ENCODE assay signal across 2 cellular contexts in the genomic region with DNA sequence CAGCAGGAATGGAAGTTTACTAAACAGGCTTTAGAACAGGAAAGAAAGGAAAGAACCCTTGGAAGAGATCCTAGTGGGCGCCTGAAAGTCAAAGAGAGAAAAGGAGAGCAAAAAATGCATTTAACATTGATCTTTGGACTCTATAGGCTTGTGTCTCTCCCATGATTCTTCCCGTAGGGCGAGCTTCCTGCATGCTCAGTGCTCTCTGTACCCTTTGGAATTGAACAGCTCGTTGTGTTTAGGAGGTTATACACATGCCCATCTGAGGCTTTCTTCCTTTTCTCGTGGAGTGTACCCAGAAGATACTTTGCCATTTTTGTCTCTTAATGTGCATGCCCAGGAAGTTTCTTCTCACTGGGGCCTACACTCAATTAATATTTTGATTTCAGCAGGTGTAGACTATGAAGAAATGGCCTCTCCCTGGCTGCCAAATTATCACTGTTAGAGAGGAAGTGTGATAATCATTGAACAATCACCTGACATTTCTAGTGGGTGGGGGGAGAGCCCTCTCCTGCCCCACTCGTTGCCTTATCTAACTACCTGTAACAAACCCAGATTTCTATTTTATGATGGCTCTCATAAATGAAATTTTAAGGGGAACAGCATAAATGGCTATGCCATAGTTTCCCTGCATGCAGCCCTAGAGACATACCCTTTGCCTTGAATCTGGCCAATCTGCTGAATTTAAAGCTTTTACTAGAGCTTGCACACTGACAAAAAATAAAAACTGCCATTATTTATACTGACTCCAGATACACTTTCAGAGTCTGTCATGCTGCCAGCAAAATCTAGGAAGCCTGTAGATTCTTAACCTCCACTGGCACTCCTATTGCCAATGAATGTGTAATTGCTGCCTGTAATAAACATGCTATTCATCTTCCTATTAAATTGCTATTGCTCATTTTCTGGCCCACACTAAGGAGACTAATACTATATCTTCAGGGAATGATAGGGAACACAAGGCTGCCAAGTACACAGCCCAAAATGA. TPM values are rescaled to one million over a fixed set of nuclear protein-coding genes. Genes with fewer than 3 reads are reported as not detected.
"Had no signal": no experiment of that assay in that cellular context is flagged by ENCODE, and none has a peak within 500 bp of the region (broad histone marks: within the 10 kb centered on the region; RNA-seq: fewer than 3 reads in every experiment).

No MANE protein-coding gene starts in this region.

RNA-seq across cellular contexts. Expression of gene MALL, which starts 56.0 kb away (rescaled TPM):
- polyA plus RNA-seq: IgD-negative memory B cell, K562 had no signal
